2 cellular contexts compared by ENCODE assay signal in the genomic region with DNA sequence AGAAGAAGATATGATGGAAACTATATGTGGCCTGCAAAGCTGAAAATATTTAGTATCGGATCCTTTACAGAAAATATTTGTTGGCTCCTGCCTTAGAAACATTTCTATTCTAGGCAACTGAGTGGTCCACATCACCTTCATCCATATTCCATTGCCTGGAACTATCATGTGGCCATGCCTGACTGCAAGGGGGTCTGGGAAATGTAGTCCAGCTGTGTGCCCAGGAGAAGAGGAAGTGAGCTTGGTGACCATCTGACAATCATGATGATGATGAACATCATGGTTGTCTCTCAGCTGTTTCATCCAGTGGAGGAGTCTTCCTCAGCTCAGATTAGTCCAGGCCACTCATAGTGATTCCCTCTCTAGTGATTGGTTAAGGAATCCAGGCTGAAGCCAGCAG.
TF ChIP-seq lines count a peak whose summit lies in the region.

No MANE protein-coding gene starts in this region.

TF ChIP-seq in HepG2, 621 proteins besides CTCF, POLR2A, EP300 and RAD21 (continued from another document and continues in another):
- TF ChIP-seq, protein P1, sequence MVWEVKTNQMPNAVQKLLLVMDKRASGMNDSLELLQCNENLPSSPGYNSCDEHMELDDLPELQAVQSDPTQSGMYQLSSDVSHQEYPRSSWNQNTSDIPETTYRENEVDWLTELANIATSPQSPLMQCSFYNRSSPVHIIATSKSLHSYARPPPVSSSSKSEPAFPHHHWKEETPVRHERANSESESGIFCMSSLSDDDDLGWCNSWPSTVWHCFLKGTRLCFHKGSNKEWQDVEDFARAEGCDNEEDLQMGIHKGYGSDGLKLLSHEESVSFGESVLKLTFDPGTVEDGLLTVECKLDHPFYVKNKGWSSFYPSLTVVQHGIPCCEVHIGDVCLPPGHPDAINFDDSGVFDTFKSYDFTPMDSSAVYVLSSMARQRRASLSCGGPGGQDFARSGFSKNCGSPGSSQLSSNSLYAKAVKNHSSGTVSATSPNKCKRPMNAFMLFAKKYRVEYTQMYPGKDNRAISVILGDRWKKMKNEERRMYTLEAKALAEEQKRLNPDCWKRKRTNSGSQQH (CRISPR knock-in tag; IDR thresholded peaks at IDR 0.05; ENCODE audit: low read depth) = no peak
- TF ChIP-seq ZNF850 (CRISPR knock-in tag; conservative IDR thresholded peaks at IDR 0.05) (no peak), THAP11 (CRISPR knock-in tag; IDR thresholded peaks at IDR 0.05) (peak; percentile 93), RARA (CRISPR knock-in tag; IDR thresholded peaks at IDR 0.05) (no peak), POLR2AphosphoS5 (IDR thresholded peaks at IDR 0.05; ENCODE audit: low read depth, low read length) (no peak), ATF7 (IDR thresholded peaks at IDR 0.05) (no peak), ATF7 (CRISPR knock-in tag; IDR thresholded peaks at IDR 0.05) (no peak), NFIB (CRISPR knock-in tag; IDR thresholded peaks at IDR 0.05; ENCODE audit: borderline replicate concordance) (no peak), ZNF564 (CRISPR knock-in tag; IDR thresholded peaks at IDR 0.05) (no peak)
- TF ChIP-seq, protein P2, sequence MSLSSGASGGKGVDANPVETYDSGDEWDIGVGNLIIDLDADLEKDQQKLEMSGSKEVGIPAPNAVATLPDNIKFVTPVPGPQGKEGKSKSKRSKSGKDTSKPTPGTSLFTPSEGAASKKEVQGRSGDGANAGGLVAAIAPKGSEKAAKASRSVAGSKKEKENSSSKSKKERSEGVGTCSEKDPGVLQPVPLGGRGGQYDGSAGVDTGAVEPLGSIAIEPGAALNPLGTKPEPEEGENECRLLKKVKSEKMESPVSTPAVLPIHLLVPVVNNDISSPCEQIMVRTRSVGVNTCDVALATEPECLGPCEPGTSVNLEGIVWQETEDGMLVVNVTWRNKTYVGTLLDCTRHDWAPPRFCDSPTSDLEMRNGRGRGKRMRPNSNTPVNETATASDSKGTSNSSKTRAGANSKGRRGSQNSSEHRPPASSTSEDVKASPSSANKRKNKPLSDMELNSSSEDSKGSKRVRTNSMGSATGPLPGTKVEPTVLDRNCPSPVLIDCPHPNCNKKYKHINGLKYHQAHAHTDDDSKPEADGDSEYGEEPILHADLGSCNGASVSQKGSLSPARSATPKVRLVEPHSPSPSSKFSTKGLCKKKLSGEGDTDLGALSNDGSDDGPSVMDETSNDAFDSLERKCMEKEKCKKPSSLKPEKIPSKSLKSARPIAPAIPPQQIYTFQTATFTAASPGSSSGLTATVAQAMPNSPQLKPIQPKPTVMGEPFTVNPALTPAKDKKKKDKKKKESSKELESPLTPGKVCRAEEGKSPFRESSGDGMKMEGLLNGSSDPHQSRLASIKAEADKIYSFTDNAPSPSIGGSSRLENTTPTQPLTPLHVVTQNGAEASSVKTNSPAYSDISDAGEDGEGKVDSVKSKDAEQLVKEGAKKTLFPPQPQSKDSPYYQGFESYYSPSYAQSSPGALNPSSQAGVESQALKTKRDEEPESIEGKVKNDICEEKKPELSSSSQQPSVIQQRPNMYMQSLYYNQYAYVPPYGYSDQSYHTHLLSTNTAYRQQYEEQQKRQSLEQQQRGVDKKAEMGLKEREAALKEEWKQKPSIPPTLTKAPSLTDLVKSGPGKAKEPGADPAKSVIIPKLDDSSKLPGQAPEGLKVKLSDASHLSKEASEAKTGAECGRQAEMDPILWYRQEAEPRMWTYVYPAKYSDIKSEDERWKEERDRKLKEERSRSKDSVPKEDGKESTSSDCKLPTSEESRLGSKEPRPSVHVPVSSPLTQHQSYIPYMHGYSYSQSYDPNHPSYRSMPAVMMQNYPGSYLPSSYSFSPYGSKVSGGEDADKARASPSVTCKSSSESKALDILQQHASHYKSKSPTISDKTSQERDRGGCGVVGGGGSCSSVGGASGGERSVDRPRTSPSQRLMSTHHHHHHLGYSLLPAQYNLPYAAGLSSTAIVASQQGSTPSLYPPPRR (CRISPR knock-in tag; IDR thresholded peaks at IDR 0.05; ENCODE audit: borderline replicate concordance) = no peak
- TF ChIP-seq, protein P3, sequence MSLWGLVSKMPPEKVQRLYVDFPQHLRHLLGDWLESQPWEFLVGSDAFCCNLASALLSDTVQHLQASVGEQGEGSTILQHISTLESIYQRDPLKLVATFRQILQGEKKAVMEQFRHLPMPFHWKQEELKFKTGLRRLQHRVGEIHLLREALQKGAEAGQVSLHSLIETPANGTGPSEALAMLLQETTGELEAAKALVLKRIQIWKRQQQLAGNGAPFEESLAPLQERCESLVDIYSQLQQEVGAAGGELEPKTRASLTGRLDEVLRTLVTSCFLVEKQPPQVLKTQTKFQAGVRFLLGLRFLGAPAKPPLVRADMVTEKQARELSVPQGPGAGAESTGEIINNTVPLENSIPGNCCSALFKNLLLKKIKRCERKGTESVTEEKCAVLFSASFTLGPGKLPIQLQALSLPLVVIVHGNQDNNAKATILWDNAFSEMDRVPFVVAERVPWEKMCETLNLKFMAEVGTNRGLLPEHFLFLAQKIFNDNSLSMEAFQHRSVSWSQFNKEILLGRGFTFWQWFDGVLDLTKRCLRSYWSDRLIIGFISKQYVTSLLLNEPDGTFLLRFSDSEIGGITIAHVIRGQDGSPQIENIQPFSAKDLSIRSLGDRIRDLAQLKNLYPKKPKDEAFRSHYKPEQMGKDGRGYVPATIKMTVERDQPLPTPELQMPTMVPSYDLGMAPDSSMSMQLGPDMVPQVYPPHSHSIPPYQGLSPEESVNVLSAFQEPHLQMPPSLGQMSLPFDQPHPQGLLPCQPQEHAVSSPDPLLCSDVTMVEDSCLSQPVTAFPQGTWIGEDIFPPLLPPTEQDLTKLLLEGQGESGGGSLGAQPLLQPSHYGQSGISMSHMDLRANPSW (CRISPR knock-in tag; IDR thresholded peaks at IDR 0.05; ENCODE audit: borderline replicate concordance) = no peak
- TF ChIP-seq, protein P4, sequence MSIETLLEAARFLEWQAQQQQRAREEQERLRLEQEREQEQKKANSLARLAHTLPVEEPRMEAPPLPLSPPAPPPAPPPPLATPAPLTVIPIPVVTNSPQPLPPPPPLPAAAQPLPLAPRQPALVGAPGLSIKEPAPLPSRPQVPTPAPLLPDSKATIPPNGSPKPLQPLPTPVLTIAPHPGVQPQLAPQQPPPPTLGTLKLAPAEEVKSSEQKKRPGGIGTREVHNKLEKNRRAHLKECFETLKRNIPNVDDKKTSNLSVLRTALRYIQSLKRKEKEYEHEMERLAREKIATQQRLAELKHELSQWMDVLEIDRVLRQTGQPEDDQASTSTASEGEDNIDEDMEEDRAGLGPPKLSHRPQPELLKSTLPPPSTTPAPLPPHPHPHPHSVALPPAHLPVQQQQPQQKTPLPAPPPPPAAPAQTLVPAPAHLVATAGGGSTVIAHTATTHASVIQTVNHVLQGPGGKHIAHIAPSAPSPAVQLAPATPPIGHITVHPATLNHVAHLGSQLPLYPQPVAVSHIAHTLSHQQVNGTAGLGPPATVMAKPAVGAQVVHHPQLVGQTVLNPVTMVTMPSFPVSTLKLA (IDR thresholded peaks at IDR 0.05) = no peak
- TF ChIP-seq, protein P5, sequence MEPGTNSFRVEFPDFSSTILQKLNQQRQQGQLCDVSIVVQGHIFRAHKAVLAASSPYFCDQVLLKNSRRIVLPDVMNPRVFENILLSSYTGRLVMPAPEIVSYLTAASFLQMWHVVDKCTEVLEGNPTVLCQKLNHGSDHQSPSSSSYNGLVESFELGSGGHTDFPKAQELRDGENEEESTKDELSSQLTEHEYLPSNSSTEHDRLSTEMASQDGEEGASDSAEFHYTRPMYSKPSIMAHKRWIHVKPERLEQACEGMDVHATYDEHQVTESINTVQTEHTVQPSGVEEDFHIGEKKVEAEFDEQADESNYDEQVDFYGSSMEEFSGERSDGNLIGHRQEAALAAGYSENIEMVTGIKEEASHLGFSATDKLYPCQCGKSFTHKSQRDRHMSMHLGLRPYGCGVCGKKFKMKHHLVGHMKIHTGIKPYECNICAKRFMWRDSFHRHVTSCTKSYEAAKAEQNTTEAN (CRISPR knock-in tag; conservative IDR thresholded peaks at IDR 0.05) = no peak

TF ChIP-seq in GM12878, 131 proteins besides CTCF, POLR2A, EP300 and RAD21 (continued from another document):
- TF ChIP-seq, protein P6, sequence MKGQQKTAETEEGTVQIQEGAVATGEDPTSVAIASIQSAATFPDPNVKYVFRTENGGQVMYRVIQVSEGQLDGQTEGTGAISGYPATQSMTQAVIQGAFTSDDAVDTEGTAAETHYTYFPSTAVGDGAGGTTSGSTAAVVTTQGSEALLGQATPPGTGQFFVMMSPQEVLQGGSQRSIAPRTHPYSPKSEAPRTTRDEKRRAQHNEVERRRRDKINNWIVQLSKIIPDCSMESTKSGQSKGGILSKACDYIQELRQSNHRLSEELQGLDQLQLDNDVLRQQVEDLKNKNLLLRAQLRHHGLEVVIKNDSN (IDR thresholded peaks at IDR 0.05; ENCODE audit: borderline replicate concordance, extremely low read length, insufficient read depth, low read depth, low read length) = no peak
- TF ChIP-seq YBX1 (IDR thresholded peaks at IDR 0.05) (no peak), YY1 (IDR thresholded peaks at IDR 0.05; ENCODE audit: low read depth, low read length) (peak; percentile 37; the same call in 1 of the 2 replicates), CBX3 (IDR thresholded peaks at IDR 0.05; ENCODE audit: borderline replicate concordance, low read depth) (no peak), MYB (IDR thresholded peaks at IDR 0.05; ENCODE audit: borderline replicate concordance, low read depth, low read length) (no peak), HDGF (IDR thresholded peaks at IDR 0.05) (no peak), SIX5 (IDR thresholded peaks at IDR 0.05; ENCODE audit: low read depth, low read length, severe bottlenecking) (peak; percentile 70), ZZZ3 (IDR thresholded peaks at IDR 0.05; ENCODE audit: control insufficient read depth, insufficient read length, low read depth) (no peak), BRCA1 (IDR thresholded peaks at IDR 0.05; ENCODE audit: low read depth, low read length) (no peak)
- TF ChIP-seq, protein P7, sequence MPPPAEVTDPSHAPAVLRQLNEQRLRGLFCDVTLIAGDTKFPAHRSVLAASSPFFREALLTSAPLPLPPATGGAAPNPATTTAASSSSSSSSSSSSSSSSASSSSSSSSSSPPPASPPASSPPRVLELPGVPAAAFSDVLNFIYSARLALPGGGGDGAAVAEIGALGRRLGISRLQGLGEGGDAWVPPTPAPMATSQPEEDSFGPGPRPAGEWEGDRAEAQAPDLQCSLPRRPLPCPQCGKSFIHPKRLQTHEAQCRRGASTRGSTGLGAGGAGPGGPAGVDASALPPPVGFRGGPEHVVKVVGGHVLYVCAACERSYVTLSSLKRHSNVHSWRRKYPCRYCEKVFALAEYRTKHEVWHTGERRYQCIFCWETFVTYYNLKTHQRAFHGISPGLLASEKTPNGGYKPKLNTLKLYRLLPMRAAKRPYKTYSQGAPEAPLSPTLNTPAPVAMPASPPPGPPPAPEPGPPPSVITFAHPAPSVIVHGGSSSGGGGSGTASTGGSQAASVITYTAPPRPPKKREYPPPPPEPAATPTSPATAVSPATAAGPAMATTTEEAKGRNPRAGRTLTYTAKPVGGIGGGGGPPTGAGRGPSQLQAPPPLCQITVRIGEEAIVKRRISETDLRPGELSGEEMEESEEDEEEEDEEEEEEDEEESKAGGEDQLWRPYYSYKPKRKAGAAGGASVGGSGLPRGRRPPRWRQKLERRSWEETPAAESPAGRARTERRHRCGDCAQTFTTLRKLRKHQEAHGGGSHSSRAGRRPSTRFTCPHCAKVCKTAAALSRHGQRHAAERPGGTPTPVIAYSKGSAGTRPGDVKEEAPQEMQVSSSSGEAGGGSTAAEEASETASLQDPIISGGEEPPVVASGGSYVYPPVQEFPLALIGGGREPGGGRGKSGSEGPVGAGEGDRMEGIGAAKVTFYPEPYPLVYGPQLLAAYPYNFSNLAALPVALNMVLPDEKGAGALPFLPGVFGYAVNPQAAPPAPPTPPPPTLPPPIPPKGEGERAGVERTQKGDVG (CRISPR knock-in tag; IDR thresholded peaks at IDR 0.05) = no peak
- TF ChIP-seq, protein P8, sequence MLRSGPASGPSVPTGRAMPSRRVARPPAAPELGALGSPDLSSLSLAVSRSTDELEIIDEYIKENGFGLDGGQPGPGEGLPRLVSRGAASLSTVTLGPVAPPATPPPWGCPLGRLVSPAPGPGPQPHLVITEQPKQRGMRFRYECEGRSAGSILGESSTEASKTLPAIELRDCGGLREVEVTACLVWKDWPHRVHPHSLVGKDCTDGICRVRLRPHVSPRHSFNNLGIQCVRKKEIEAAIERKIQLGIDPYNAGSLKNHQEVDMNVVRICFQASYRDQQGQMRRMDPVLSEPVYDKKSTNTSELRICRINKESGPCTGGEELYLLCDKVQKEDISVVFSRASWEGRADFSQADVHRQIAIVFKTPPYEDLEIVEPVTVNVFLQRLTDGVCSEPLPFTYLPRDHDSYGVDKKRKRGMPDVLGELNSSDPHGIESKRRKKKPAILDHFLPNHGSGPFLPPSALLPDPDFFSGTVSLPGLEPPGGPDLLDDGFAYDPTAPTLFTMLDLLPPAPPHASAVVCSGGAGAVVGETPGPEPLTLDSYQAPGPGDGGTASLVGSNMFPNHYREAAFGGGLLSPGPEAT (IDR thresholded peaks at IDR 0.05; ENCODE audit: low read depth) = no peak
TF ChIP-seq in GM12878: peak in this region for 4.
